8 cellular contexts compared by ENCODE assay signal in the genomic region with DNA sequence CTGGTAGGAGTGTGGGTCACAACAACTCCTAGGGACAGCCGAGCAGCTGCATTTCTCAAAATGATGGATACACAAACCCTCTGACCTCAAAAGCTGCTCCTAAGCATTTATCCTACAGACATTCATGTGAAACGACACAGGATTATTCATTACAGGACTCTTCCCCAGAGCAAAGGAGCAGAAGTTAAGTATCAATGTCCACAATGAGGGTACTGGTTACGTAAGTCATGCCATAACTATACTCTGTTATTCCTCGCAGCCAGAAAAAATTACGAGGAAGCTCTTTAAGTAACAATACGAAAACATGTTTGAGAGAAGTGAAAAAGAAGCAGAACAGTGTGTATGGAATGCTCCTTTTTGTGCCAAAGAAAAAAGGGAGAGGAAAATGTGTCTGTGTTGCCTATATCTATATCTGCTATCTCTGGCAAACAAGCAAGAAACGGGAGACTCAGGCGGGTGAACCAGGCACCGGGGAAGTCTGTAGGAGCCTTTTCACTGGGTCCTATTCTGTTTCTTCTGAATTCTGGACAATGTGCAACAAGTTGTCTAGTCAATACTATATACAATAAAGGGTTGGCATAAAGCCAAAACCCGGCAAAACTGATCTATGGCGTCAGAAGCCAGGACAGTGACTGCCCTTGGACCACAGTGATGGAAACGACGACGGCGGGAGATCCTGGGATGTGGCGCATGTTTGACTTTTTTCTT. TPM values are rescaled to one million over a fixed set of nuclear protein-coding genes. Genes with fewer than 3 reads are reported as not detected.
A peak's percentile ranks its signal among the peaks of the same experiment; 100 is the strongest.
DNase-seq lines count a peak whose midpoint lies in the region; ATAC-seq and TF ChIP-seq lines count a peak whose summit lies in the region.

No MANE protein-coding gene starts in this region.

- H3K9me3 ChIP-seq in right cardiac atrium (ENCODE audit: control insufficient read depth, low read length), result no peaks in the 10 kb centered on the region

- H3K4me3 ChIP-seq in WI38 (ENCODE audit: low read depth, low read length) (peak overlapping the region; percentile 88), right cardiac atrium (ENCODE audit: low read length) (peak overlapping the region; percentile 67)

- peaks cover 21% of the 10 kb centered on the region for H3K36me3 Mint-ChIP-seq in stimulated activated memory B cell treated with anti-CD40 and anti-IgM and Interleukin-4, amounts not matched to agents 10 μg/mL and 1 μg/mL and 100 μg/mL, for 72 hours

- H3K4me1 ChIP-seq in right cardiac atrium (ENCODE audit: control insufficient read depth, insufficient read depth, low read length), result peaks cover 1% of the 10 kb centered on the region

- ATAC-seq in right cardiac atrium (no peak), HG02973 (IDR thresholded peaks at IDR 0.05; ENCODE audit: unreplicated experiment) (no peak), GM21447 (IDR thresholded peaks at IDR 0.05; ENCODE audit: unreplicated experiment) (no peak)
- no peak for ATAC-seq in stimulated activated memory B cell treated with anti-CD40 and anti-IgM and Interleukin-4, amounts not matched to agents 10 μg/mL and 1 μg/mL and 100 μg/mL, for 72 hours

- TF ChIP-seq CTCF in WI38 (IDR thresholded peaks at IDR 0.05; ENCODE audit: low read depth, low read length), result no peak

- H3K27me3 ChIP-seq in right cardiac atrium (ENCODE audit: control insufficient read depth, insufficient read depth), result no peaks in the 10 kb centered on the region

- H3K4me3 Mint-ChIP-seq in stimulated activated memory B cell treated with anti-CD40 and anti-IgM and Interleukin-4, amounts not matched to agents 10 μg/mL and 1 μg/mL and 100 μg/mL, for 72 hours, result peak overlapping the region; percentile 87

- H3K9me3 Mint-ChIP-seq in stimulated activated memory B cell treated with anti-CD40 and anti-IgM and Interleukin-4, amounts not matched to agents 10 μg/mL and 1 μg/mL and 100 μg/mL, for 72 hours, result no peaks in the 10 kb centered on the region

- H3K27ac Mint-ChIP-seq in stimulated activated memory B cell treated with anti-CD40 and anti-IgM and Interleukin-4, amounts not matched to agents 10 μg/mL and 1 μg/mL and 100 μg/mL, for 72 hours, result peak overlapping the region; percentile 83

- peaks cover 1% of the 10 kb centered on the region for H3K27me3 Mint-ChIP-seq in stimulated activated memory B cell treated with anti-CD40 and anti-IgM and Interleukin-4, amounts not matched to agents 10 μg/mL and 1 μg/mL and 100 μg/mL, for 72 hours

- H3K4me1 Mint-ChIP-seq in stimulated activated memory B cell treated with anti-CD40 and anti-IgM and Interleukin-4, amounts not matched to agents 10 μg/mL and 1 μg/mL and 100 μg/mL, for 72 hours, result peaks cover 29% of the 10 kb centered on the region

- DNase-seq in NOMO-1 treated with DMSO at 0.1 percent for 48 hours (lab: John Stamatoyannopoulos, UW; ENCODE audit: unreplicated experiment) (peak; percentile 52), NOMO-1 treated with dmso at 0.1 percent for 144 hours (lab: John Stamatoyannopoulos, UW; ENCODE audit: unreplicated experiment) (no peak), right cardiac atrium (no peak), HuH-7 (ENCODE audit: low spot score) (no peak)

- peak overlapping the region; percentile 12 for H3K27ac ChIP-seq in right cardiac atrium (ENCODE audit: low read length)

- intact Hi-C loops in right cardiac atrium (cut with DNase I), result no loop called here

- 22% methylated on average over 16 of the region's 16 CpGs for WGBS in right cardiac atrium

RNA-seq across cellular contexts. Expression of a gene that starts 1.3 kb away (rescaled TPM):
- 10 to 100 TPM; 49.6 to 73.9 (median 62.0) TPM for total RNA-seq in right cardiac atrium
- 111 TPM for polyA plus RNA-seq in right cardiac atrium

RNA-seq across cellular contexts. Expression of a gene that starts 4.4 kb away (rescaled TPM):
- total RNA-seq in right cardiac atrium, result not detected
- polyA plus RNA-seq in right cardiac atrium, result not detected

RNA-seq across cellular contexts. Expression of a gene that starts 16.3 kb away (rescaled TPM):
- 1 to 10 TPM; 5.6 to 8.1 (median 6.7) TPM for total RNA-seq in right cardiac atrium
- polyA plus RNA-seq in right cardiac atrium, result 7.7 TPM

RNA-seq across cellular contexts. Expression of a gene that starts 17.0 kb away (rescaled TPM):
- total RNA-seq in right cardiac atrium, result not detected
- polyA plus RNA-seq in right cardiac atrium, result 0.05 TPM

RNA-seq across cellular contexts. Expression of a gene that starts 24.9 kb away (rescaled TPM):
- 10 to 100 TPM; 13.6 to 20.8 (median 15.0) TPM for total RNA-seq in right cardiac atrium
- polyA plus RNA-seq in right cardiac atrium, result 15.8 TPM
